8 cellular contexts compared by ENCODE assay signal in the genomic region with DNA sequence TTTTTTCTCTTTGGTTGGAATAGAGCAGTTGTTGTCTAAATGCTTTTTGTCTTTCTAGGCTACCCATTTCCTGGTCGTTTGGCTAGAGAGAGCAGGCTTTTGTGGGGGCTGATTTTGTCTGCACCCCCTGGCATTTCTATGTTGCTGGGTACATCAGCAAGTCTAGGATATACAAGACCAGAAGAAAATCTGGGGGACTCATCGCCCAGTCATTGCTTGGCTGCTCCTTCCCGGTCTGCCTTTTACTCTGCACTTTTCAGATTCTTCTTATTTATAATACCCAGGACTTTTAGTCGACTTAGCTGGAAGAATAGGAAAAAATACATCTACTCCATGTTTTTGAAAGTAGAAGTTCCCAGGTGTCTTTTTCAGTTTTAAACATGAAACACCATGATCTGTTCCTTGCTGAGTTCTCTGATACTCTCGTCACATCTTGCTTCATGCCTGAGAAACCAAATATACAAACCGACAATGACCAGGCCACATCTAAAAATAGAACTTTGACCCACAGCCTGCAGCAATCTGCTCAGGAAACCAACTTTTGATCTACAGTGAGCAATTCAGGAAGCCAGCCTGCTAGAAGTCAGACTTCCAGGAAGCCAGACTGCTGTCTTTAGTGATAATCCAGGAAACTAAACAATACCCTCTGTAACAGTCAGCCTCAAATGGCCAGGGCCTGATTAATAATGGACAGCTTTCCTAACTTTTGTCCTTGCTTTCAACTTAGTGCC.
DNase-seq lines count a peak whose midpoint lies in the region; ATAC-seq, FAIRE-seq and TF ChIP-seq lines count a peak whose summit lies in the region.

No MANE protein-coding gene starts in this region.

- POLR2A ChIA-PET in activated CD4-positive, alpha-beta T cell treated with anti-CD3 and anti-CD28 coated beads, Interleukin-2, amount 10 ng/mL, durations not matched to agents 7 days and 5 days (lab: Charles Lee): no interaction called here

- peaks cover 11% of the 10 kb centered on the region for H3K27me3 Mint-ChIP-seq in activated CD4-positive, alpha-beta T cell treated with anti-CD3 and anti-CD28 coated beads, Interleukin-2, amount 10 ng/mL, durations not matched to agents 7 days and 5 days
- H3K27me3 Mint-ChIP-seq in astrocyte (ENCODE audit: low read depth, unreplicated experiment): no peaks in the 10 kb centered on the region

- ATAC-seq in HG03460 (IDR thresholded peaks at IDR 0.05; ENCODE audit: unreplicated experiment): peak; percentile 82
- no peak for ATAC-seq in HG02759 (IDR thresholded peaks at IDR 0.05; ENCODE audit: unreplicated experiment)
- no peak for ATAC-seq in HG03571 (IDR thresholded peaks at IDR 0.05; ENCODE audit: unreplicated experiment)

- H3K36me3 Mint-ChIP-seq in activated CD4-positive, alpha-beta T cell treated with anti-CD3 and anti-CD28 coated beads, Interleukin-2, amount 10 ng/mL, durations not matched to agents 7 days and 5 days (ENCODE audit: low read depth): no peaks in the 10 kb centered on the region
- no peaks in the 10 kb centered on the region for H3K36me3 Mint-ChIP-seq in astrocyte (ENCODE audit: low read depth, unreplicated experiment)

- no peaks in the 10 kb centered on the region for H4K20me1 ChIP-seq in astrocyte (ENCODE audit: insufficient read depth, low read length)

- no peaks in the 10 kb centered on the region for H3K9me3 Mint-ChIP-seq in activated CD4-positive, alpha-beta T cell treated with anti-CD3 and anti-CD28 coated beads, Interleukin-2, amount 10 ng/mL, durations not matched to agents 7 days and 5 days
- peaks cover 3% of the 10 kb centered on the region for H3K9me3 Mint-ChIP-seq in astrocyte (ENCODE audit: unreplicated experiment)

- H3K4me3 ChIP-seq in astrocyte (ENCODE audit: insufficient read depth, low read depth, low read length): no peak overlapping the region

- H3K27ac Mint-ChIP-seq in activated CD4-positive, alpha-beta T cell treated with anti-CD3 and anti-CD28 coated beads, Interleukin-2, amount 10 ng/mL, durations not matched to agents 7 days and 5 days: peak overlapping the region; percentile 2
- H3K27ac Mint-ChIP-seq in astrocyte (ENCODE audit: unreplicated experiment): peak overlapping the region; percentile 34

- H3K4me1 ChIP-seq in astrocyte (ENCODE audit: insufficient read depth, low read length): no peaks in the 10 kb centered on the region

- peaks cover 14% of the 10 kb centered on the region for H3K4me1 Mint-ChIP-seq in activated CD4-positive, alpha-beta T cell treated with anti-CD3 and anti-CD28 coated beads, Interleukin-2, amount 10 ng/mL, durations not matched to agents 7 days and 5 days
- peaks cover 19% of the 10 kb centered on the region for H3K4me1 Mint-ChIP-seq in astrocyte (ENCODE audit: low read depth, unreplicated experiment)

- DNase-seq in activated CD4-positive, alpha-beta T cell treated with anti-CD3 and anti-CD28 coated beads, Interleukin-2, amount 10 ng/mL, durations not matched to agents 7 days and 5 days: no peak
- no peak for DNase-seq in activated CD4-positive, alpha-beta T cell treated with anti-CD3 and anti-CD28 coated beads, Interleukin-2, amount 50 U/mL, for 48 hours
- DNase-seq in astrocyte (ENCODE audit: low read depth) (no peak), renal cortical epithelial cell (ENCODE audit: low read depth) (peak; percentile 64), DMS114 treated with DMSO at 0.1 percent for 48 hours (lab: John Stamatoyannopoulos, UW; ENCODE audit: unreplicated experiment) (no peak)

- H3K4me2 ChIP-seq in astrocyte (ENCODE audit: low read length): no peak overlapping the region

- no peak overlapping the region for H3K9ac ChIP-seq in astrocyte (ENCODE audit: low read length)

- H3K4me3 Mint-ChIP-seq in activated CD4-positive, alpha-beta T cell treated with anti-CD3 and anti-CD28 coated beads, Interleukin-2, amount 10 ng/mL, durations not matched to agents 7 days and 5 days: no peak overlapping the region
- H3K4me3 Mint-ChIP-seq in astrocyte (ENCODE audit: unreplicated experiment): no peak overlapping the region

- no peak for FAIRE-seq in astrocyte (lab: Jason Lieb, UNC)

- no peaks in the 10 kb centered on the region for H3K79me2 ChIP-seq in astrocyte (ENCODE audit: insufficient read depth, low read length)

- H2AFZ ChIP-seq in astrocyte (ENCODE audit: low read depth, low read length): no peak overlapping the region

- peaks cover 2% of the 10 kb centered on the region for H3K27me3 ChIP-seq in astrocyte (ENCODE audit: insufficient read depth, low read length)

- TF ChIP-seq CTCF in astrocyte (IDR thresholded peaks at IDR 0.05; ENCODE audit: insufficient read depth, low read depth, low read length): no peak

- CTCF ChIA-PET in activated CD4-positive, alpha-beta T cell treated with anti-CD3 and anti-CD28 coated beads, Interleukin-2, amount 10 ng/mL, durations not matched to agents 7 days and 5 days (lab: Charles Lee): no interaction called here

- H3K9me3 ChIP-seq in astrocyte (ENCODE audit: insufficient read depth, low read depth, low read length): no peaks in the 10 kb centered on the region

- H3K27ac ChIP-seq in astrocyte (ENCODE audit: low read depth, low read length): no peak overlapping the region

- no peaks in the 10 kb centered on the region for H3K36me3 ChIP-seq in astrocyte (ENCODE audit: insufficient read depth, low read length)
